8 cellular contexts compared by ENCODE assay signal in the genomic region with DNA sequence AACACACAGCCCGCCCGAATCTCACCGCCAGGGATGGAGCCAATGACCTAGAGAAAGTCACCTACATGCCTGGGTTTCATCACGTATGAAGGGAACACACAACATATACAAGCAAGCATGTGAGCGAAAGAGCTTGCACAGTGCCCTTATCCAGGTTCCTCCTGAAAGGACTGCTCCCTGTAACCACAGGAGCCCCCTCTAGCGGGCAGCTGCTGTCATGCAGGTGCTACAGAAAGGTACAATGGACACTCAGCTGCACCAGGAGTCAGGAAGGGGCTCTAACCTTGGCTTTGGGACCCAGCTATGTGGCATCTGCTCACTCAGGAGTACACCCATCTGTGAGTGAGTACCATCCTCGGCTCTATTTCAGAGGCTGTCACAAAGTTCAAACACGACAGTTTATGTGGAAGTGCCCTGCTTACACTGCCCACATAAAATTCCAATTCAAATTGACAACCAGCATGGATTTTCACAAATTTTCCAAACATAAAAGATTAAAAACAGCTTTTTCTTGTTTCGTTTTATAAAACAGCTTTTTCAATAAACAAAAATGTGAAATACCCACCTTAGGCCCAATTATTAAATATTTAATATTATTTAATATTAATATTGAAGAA. TPM values are rescaled to one million over a fixed set of nuclear protein-coding genes. Genes with fewer than 3 reads are reported as not detected.
A peak's percentile ranks its signal among the peaks of the same experiment; 100 is the strongest.
DNase-seq lines count a peak whose midpoint lies in the region; ATAC-seq and TF ChIP-seq lines count a peak whose summit lies in the region.

No MANE protein-coding gene starts in this region.

- POLR2A ChIA-PET in Caco-2 (lab: Charles Lee): no interaction called here

- intact Hi-C loops in Caco-2 (cut with micrococcal nuclease; ENCODE audit: unreplicated experiment): no loop called here

- no peaks in the 10 kb centered on the region for H3K9me3 ChIP-seq in Caco-2

- H3K4me1 ChIP-seq in Caco-2: 0 out of 2 replicates have a peak, but pooled peaks cover 9% of the 10 kb centered on the region

- H3K4me1 Mint-ChIP-seq in Caco-2 (ENCODE audit: low read depth, unreplicated experiment): no peaks in the 10 kb centered on the region

- H3K27ac Mint-ChIP-seq in Caco-2 (ENCODE audit: unreplicated experiment): no peak overlapping the region

- DNase-seq in Caco-2 (peak; percentile 70 to 74), HT-29 (ENCODE audit: low spot score) (peak; percentile 77), RPMI7951 (ENCODE audit: low read depth) (peak; percentile 44), globus pallidus (ENCODE audit: low spot score) (peak; percentile 16), pulmonary artery endothelial cell (ENCODE audit: low read depth, low spot score) (peak; percentile 24)
- peak; percentile 40 for DNase-seq in activated effector memory CD4-positive, alpha-beta T cell treated with Interleukin-2 at 50 U/mL for 16 hours

- no peaks in the 10 kb centered on the region; the same call in 1 of the 2 replicates for H3K36me3 ChIP-seq in Caco-2 (ENCODE audit: control insufficient read depth, insufficient read depth, low read length)

- ATAC-seq in GM18868 (IDR thresholded peaks at IDR 0.05; ENCODE audit: unreplicated experiment): no peak
- ATAC-seq in HG02973 (IDR thresholded peaks at IDR 0.05; ENCODE audit: unreplicated experiment): no peak

- no peaks in the 10 kb centered on the region for H3K27me3 ChIP-seq in Caco-2 (replicated peaks; ENCODE audit: control insufficient read depth, insufficient read depth, low read length)

- no peak overlapping the region for H3K4me3 ChIP-seq in Caco-2 (ENCODE audit: low read depth, low read length)

- H3K4me3 Mint-ChIP-seq in Caco-2 (ENCODE audit: unreplicated experiment): no peak overlapping the region

- no peaks in the 10 kb centered on the region for H3K27me3 Mint-ChIP-seq in Caco-2 (ENCODE audit: insufficient read depth, unreplicated experiment)

- TF ChIP-seq CTCF in Caco-2 (IDR thresholded peaks at IDR 0.05; ENCODE audit: insufficient read depth in 1 of 2, low read depth in 1 of 2, low read length in 1 of 2, severe bottlenecking in 1 of 2, unreplicated experiment in 1 of 2): peak; percentile 49 to 77

- no TSS peak for BruUV-seq in Caco-2 (replicated peaks; lab: Mats Ljungman, UMichigan)

- CTCF ChIA-PET in Caco-2 (lab: Charles Lee): interaction anchor here (0.9 kb wide), 1 partner anchor 197 kb away, joined by 4 read pairs; no protein-coding TSS in a partner anchor

- peaks cover 36% of the 10 kb centered on the region for H3K36me3 Mint-ChIP-seq in Caco-2 (ENCODE audit: insufficient read depth, unreplicated experiment)

- H3K9me3 Mint-ChIP-seq in Caco-2 (ENCODE audit: unreplicated experiment): no peaks in the 10 kb centered on the region

RNA-seq across cellular contexts. Expression of gene NDUFA10, which starts 3.5 kb away (rescaled TPM):
- total RNA-seq in Caco-2 (2022) (103 and 106 TPM in 2 replicates), pulmonary artery endothelial cell (103 and 144 TPM in 2 replicates)
- total RNA-seq in HT-29 (2014; rRNA removed; shearing (Covaris generic)): 109 and 114 TPM in 2 replicates
- total RNA-seq in RPMI7951 (2014; rRNA removed; shearing (Covaris generic)): 122 and 145 TPM in 2 replicates

RNA-seq across cellular contexts. Expression of gene OR6B2, which starts 8.6 kb away (rescaled TPM):
- not detected in 2 replicates for total RNA-seq in Caco-2 (2022)
- not detected in 2 replicates for total RNA-seq in HT-29 (2014; rRNA removed; shearing (Covaris generic))
- not detected in 2 replicates for total RNA-seq in RPMI7951 (2014; rRNA removed; shearing (Covaris generic))
- not detected in 2 replicates for total RNA-seq in pulmonary artery endothelial cell

RNA-seq across cellular contexts. Expression of gene OR6B3, which starts 31.7 kb away (rescaled TPM):
- not detected in 2 replicates for total RNA-seq in Caco-2 (2022)
- not detected in 2 replicates for total RNA-seq in HT-29 (2014; rRNA removed; shearing (Covaris generic))
- not detected in 2 replicates for total RNA-seq in RPMI7951 (2014; rRNA removed; shearing (Covaris generic))
- total RNA-seq in pulmonary artery endothelial cell: not detected in 2 replicates

Comparison
In these comparisons a context has a peak if more than half of its experiments do, and no peak if none do; other contexts are left out.
1. DNase-seq: peak in every context shown above with its lines; median percentile 77 in HT-29; 72 in Caco-2; 44 in RPMI7951; 40 in activated effector memory CD4-positive, alpha-beta T cell treated with Interleukin-2 at 50 U/mL for 16 hours; 24 in pulmonary artery endothelial cell; 16 in globus pallidus.